In genomic region chr20:35018578-35019371, GRCh38 we compare ENCODE assay signal across 19 cellular contexts.
DNase-seq lines count a peak whose midpoint lies in the region; ATAC-seq and TF ChIP-seq lines count a peak whose summit lies in the region.
"Had no signal": no experiment of that assay in that cellular context is flagged by ENCODE, and none has a peak within 500 bp of the region (broad histone marks: within the 10 kb centered on the region; RNA-seq: fewer than 3 reads in every experiment).

No MANE protein-coding gene starts in this region.

- H3K36me3 Mint-ChIP-seq in HFFc6 (ENCODE audit: low read depth) = peaks cover 27% of the 10 kb centered on the region

- H3K27ac ChIP-seq in ACC112 (ENCODE audit: low read depth, low read length) (peak overlapping the region; percentile 47), dorsolateral prefrontal cortex (peak overlapping the region in 51 of 59 donors; percentile 3 to 90 (median 72))
- H3K27ac ChIP-seq: suprapubic skin had no signal

- peaks cover 18% of the 10 kb centered on the region for H3K4me1 ChIP-seq in ACC112 (ENCODE audit: control insufficient read depth, insufficient read depth, low read length, unreplicated experiment)
- H3K4me1 ChIP-seq: suprapubic skin had no signal

- peaks cover 16% of the 10 kb centered on the region; the same call in 1 of the 2 replicates for H3K36me3 ChIP-seq in ACC112 (ENCODE audit: insufficient read depth, low read length)

- H3K4me1 Mint-ChIP-seq in HFFc6 (ENCODE audit: low read depth) = peaks cover 49% of the 10 kb centered on the region
- H3K4me1 Mint-ChIP-seq: CD4-positive, alpha-beta memory T cell had no signal

- peak; percentile 46 for ATAC-seq in sciatic nerve
- no peak for ATAC-seq in GM21576 (IDR thresholded peaks at IDR 0.05; ENCODE audit: unreplicated experiment)
- ATAC-seq in left lobe of liver = no peak
- ATAC-seq: activated T-cell treated with anti-CD3 and anti-CD28 coated beads, Interleukin-2, amount 50 U/mL, for 4 hours; effector memory CD8-positive, alpha-beta T cell; naive thymus-derived CD8-positive, alpha-beta T cell had no signal

- H3K79me2 ChIP-seq in ACC112 (ENCODE audit: control insufficient read depth, insufficient read depth, low read length, unreplicated experiment) = peaks cover 3% of the 10 kb centered on the region

- peak overlapping the region; percentile 61 for H3K27ac Mint-ChIP-seq in HFFc6

- H3K9me3 Mint-ChIP-seq in HFFc6 = no peaks in the 10 kb centered on the region
- H3K9me3 Mint-ChIP-seq: activated T-cell treated with anti-CD3 and anti-CD28 coated beads, Interleukin-2, amount 50 U/mL, for 4 hours; CD4-positive, alpha-beta memory T cell; effector memory CD8-positive, alpha-beta T cell; naive thymus-derived CD8-positive, alpha-beta T cell had no signal

- H3K4me3 ChIP-seq in ACC112 (ENCODE audit: low read depth, low read length) = no peak overlapping the region
- no peak overlapping the region for H3K4me3 ChIP-seq in dorsolateral prefrontal cortex
- H3K4me3 ChIP-seq: esophagus squamous epithelium, suprapubic skin had no signal

- H3K4me3 Mint-ChIP-seq in HFFc6 = no peak overlapping the region
- H3K4me3 Mint-ChIP-seq: activated T-cell treated with anti-CD3 and anti-CD28 coated beads, Interleukin-2, amount 50 U/mL, for 4 hours; CD4-positive, alpha-beta memory T cell; effector memory CD8-positive, alpha-beta T cell; naive thymus-derived CD8-positive, alpha-beta T cell had no signal

- DNase-seq in HFFc6 (no peak), dorsolateral prefrontal cortex (peak in 1 of 10 donors; percentile 24), sciatic nerve (ENCODE audit: low spot score) (peak; percentile 51), left lobe of liver (ENCODE audit: low spot score) (no peak), pons (ENCODE audit: low spot score) (no peak)
- DNase-seq in activated CD4-positive, alpha-beta T cell treated with anti-CD3 and anti-CD28 coated beads for 4 hours = no peak
- DNase-seq: activated naive CD4-positive, alpha-beta T cell treated with anti-CD3 and anti-CD28 coated beads, Interleukin-2, amount 50 U/mL, for 16 hours; activated T-cell treated with anti-CD3 and anti-CD28 coated beads, Interleukin-2, amount 50 U/mL, for 4 hours; CD4-positive, alpha-beta memory T cell; effector memory CD8-positive, alpha-beta T cell; esophagus squamous epithelium; left cardiac atrium; naive thymus-derived CD8-positive, alpha-beta T cell; NCI-H1048; NCI-H187 treated with DMSO at 0.1 percent for 48 hours; T-helper 9 cell had no signal

- intact Hi-C loops in dorsolateral prefrontal cortex (cut with DNase I) = no loop called here
- intact Hi-C loops in sciatic nerve (cut with DNase I) = no loop called here

- TF ChIP-seq CTCF in HFFc6 (IDR thresholded peaks at IDR 0.05) (no peak), dorsolateral prefrontal cortex (IDR thresholded peaks at IDR 0.05 in 54 of 56, conservative IDR thresholded peaks at IDR 0.05 in 2 of 56; ENCODE audit: low read depth in 1 of 56, partially characterized antibody in 56 of 56) (no peak)

- no peaks in the 10 kb centered on the region for H3K27me3 ChIP-seq in ACC112 (ENCODE audit: insufficient read depth, low read length)
- H3K27me3 ChIP-seq in dorsolateral prefrontal cortex = no peaks in the 10 kb centered on the region
- H3K27me3 ChIP-seq: esophagus squamous epithelium, suprapubic skin had no signal

- H2AFZ ChIP-seq in ACC112 (ENCODE audit: low read length, unreplicated experiment) = no peak overlapping the region

- peaks cover 4% of the 10 kb centered on the region; the same call in 1 of the 2 replicates for H3K27me3 Mint-ChIP-seq in HFFc6 (ENCODE audit: insufficient read depth)
- H3K27me3 Mint-ChIP-seq: CD4-positive, alpha-beta memory T cell; effector memory CD8-positive, alpha-beta T cell; naive thymus-derived CD8-positive, alpha-beta T cell had no signal
